In the genomic region with DNA sequence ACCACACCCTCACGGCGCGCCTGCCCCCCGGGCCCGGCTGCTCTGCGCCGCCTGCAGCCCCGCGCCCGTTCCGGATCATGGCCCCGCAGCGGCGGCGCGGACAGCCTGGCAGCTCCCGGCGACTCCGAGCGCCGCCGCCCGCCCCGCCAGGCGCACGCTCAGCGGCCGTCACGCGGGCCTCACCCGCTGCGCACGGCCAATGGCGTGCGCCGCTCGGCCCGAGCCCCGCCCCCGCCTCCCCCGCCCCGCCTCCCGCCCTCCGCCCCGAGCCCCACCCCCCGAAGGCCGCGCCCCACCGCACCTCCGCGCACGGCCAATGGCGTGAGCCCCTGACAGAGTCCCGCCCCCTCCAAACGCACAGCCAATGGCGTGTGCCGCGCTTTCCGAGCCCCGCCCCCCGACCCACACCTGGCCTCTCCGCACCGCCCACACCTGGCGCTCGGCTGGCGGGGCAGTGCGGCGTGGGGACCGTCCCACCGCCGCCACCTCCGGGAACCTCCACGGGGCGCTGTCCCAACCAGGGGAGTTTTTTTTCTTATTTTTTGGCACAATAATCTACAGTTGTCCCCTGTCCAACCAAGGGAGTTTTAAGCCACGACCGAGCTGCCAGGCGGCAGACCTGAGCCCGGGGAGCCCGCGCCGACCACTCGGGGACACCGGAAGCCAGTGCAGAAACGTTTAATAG, we compare ENCODE assay signal across 1 cellular context.
TF ChIP-seq lines count a peak whose summit lies in the region.

A gene (minus strand): TSS at position 123 of the 685 bp plus-strand sequence. CDS start 44 bp downstream, at position 79.

TF ChIP-seq in K562, 482 proteins besides CTCF, POLR2A, EP300 and RAD21 (continued from another document and continues in another):
- TF ChIP-seq, protein P1, sequence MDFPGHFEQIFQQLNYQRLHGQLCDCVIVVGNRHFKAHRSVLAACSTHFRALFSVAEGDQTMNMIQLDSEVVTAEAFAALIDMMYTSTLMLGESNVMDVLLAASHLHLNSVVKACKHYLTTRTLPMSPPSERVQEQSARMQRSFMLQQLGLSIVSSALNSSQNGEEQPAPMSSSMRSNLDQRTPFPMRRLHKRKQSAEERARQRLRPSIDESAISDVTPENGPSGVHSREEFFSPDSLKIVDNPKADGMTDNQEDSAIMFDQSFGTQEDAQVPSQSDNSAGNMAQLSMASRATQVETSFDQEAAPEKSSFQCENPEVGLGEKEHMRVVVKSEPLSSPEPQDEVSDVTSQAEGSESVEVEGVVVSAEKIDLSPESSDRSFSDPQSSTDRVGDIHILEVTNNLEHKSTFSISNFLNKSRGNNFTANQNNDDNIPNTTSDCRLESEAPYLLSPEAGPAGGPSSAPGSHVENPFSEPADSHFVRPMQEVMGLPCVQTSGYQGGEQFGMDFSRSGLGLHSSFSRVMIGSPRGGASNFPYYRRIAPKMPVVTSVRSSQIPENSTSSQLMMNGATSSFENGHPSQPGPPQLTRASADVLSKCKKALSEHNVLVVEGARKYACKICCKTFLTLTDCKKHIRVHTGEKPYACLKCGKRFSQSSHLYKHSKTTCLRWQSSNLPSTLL (IDR thresholded peaks at IDR 0.05) = no peak
- TF ChIP-seq ZNF699 (CRISPR knock-in tag; IDR thresholded peaks at IDR 0.05; ENCODE audit: insufficient replicate concordance) (no peak), ZNF586 (CRISPR knock-in tag; conservative IDR thresholded peaks at IDR 0.05) (no peak), HSF4 (CRISPR knock-in tag; IDR thresholded peaks at IDR 0.05; ENCODE audit: borderline replicate concordance) (no peak), CBX8 (IDR thresholded peaks at IDR 0.05; ENCODE audit: borderline replicate concordance, extremely low read depth, low read depth, low read length, poor library complexity, severe bottlenecking) (no peak), HDAC8 (tag; IDR thresholded peaks at IDR 0.05) (no peak), HNRNPL (IDR thresholded peaks at IDR 0.05; ENCODE audit: low read depth, low read length) (peak; percentile 11; the same call in 1 of the 2 replicates), NR2C2 (CRISPR knock-in tag; IDR thresholded peaks at IDR 0.05) (no peak), NR2C2 (tag; IDR thresholded peaks at IDR 0.05) (no peak), ZNF263 (CRISPR knock-in tag; IDR thresholded peaks at IDR 0.05; ENCODE audit: borderline replicate concordance) (no peak), SMAD2 (IDR thresholded peaks at IDR 0.05; ENCODE audit: low read depth, low read length) (no peak), ZNF717 (CRISPR knock-in tag; IDR thresholded peaks at IDR 0.05) (no peak), SP2 (IDR thresholded peaks at IDR 0.05; ENCODE audit: extremely low read depth, low read depth, low read length, poor library complexity, severe bottlenecking) (peak; percentile 31), BRCA1 (IDR thresholded peaks at IDR 0.05) (no peak), BRCA1 (CRISPR knock-in tag; IDR thresholded peaks at IDR 0.05) (no peak), YY1 (IDR thresholded peaks at IDR 0.05; ENCODE audit: borderline replicate concordance in 1 of 3, control insufficient read depth in 1 of 3, extremely low read depth in 1 of 3, insufficient read depth in 3 of 3, insufficient read length in 1 of 3, insufficient replicate concordance in 2 of 3, low read depth in 1 of 3, low read length in 2 of 3) (peak in 2 of 3 experiments; percentile 11 to 50), XRCC5 (IDR thresholded peaks at IDR 0.05; ENCODE audit: low read depth, low read length) (no peak), ZNF780A (CRISPR knock-in tag; IDR thresholded peaks at IDR 0.05) (no peak), SMAD3 (CRISPR knock-in tag; conservative IDR thresholded peaks at IDR 0.05) (no peak), HDAC2 (IDR thresholded peaks at IDR 0.05) (no peak), STAT5B (CRISPR knock-in tag; IDR thresholded peaks at IDR 0.05) (no peak), NFRKB (IDR thresholded peaks at IDR 0.05; ENCODE audit: low read depth) (no peak), POLR3A (IDR thresholded peaks at IDR 0.05; ENCODE audit: borderline replicate concordance, extremely low read depth, insufficient read depth, insufficient read length) (no peak), ZNF384 (IDR thresholded peaks at IDR 0.05; ENCODE audit: low read depth, low read length) (0 out of 2 replicates have a peak, but pooled peaks have one; percentile 25), MAFG (tag; conservative IDR thresholded peaks at IDR 0.05) (no peak), SIN3B (IDR thresholded peaks at IDR 0.05; ENCODE audit: low read depth) (no peak), STAT5A (IDR thresholded peaks at IDR 0.05; ENCODE audit: borderline replicate concordance, low read length) (no peak), ZNF79 (CRISPR knock-in tag; IDR thresholded peaks at IDR 0.05; ENCODE audit: low read depth) (no peak), NONO (IDR thresholded peaks at IDR 0.05; ENCODE audit: low read depth in 2 of 2, low read length in 1 of 2) (peak in 1 of 2 experiments; percentile 44; a peak in 1 of 4 replicates), HCFC1 (IDR thresholded peaks at IDR 0.05; ENCODE audit: low read depth, low read length) (no peak), SAFB (IDR thresholded peaks at IDR 0.05; ENCODE audit: borderline replicate concordance, low read depth, low read length) (no peak), RBM14 (IDR thresholded peaks at IDR 0.05; ENCODE audit: borderline replicate concordance, insufficient read depth, low read depth, low read length) (no peak)
- TF ChIP-seq, protein P2, sequence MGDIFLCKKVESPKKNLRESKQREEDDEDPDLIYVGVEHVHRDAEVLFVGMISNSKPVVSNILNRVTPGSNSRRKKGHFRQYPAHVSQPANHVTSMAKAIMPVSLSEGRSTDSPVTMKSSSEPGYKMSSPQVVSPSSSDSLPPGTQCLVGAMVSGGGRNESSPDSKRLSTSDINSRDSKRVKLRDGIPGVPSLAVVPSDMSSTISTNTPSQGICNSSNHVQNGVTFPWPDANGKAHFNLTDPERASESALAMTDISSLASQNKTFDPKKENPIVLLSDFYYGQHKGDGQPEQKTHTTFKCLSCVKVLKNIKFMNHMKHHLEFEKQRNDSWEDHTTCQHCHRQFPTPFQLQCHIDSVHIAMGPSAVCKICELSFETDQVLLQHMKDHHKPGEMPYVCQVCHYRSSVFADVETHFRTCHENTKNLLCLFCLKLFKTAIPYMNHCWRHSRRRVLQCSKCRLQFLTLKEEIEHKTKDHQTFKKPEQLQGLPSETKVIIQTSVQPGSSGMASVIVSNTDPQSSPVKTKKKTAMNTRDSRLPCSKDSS (IDR thresholded peaks at IDR 0.05; ENCODE audit: low read depth, partially characterized antibody) = no peak
- TF ChIP-seq, protein P3, sequence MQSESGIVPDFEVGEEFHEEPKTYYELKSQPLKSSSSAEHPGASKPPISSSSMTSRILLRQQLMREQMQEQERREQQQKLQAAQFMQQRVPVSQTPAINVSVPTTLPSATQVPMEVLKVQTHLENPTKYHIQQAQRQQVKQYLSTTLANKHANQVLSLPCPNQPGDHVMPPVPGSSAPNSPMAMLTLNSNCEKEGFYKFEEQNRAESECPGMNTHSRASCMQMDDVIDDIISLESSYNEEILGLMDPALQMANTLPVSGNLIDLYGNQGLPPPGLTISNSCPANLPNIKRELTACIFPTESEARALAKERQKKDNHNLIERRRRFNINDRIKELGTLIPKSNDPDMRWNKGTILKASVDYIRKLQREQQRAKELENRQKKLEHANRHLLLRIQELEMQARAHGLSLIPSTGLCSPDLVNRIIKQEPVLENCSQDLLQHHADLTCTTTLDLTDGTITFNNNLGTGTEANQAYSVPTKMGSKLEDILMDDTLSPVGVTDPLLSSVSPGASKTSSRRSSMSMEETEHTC (IDR thresholded peaks at IDR 0.05) = no peak
- TF ChIP-seq, protein P4, sequence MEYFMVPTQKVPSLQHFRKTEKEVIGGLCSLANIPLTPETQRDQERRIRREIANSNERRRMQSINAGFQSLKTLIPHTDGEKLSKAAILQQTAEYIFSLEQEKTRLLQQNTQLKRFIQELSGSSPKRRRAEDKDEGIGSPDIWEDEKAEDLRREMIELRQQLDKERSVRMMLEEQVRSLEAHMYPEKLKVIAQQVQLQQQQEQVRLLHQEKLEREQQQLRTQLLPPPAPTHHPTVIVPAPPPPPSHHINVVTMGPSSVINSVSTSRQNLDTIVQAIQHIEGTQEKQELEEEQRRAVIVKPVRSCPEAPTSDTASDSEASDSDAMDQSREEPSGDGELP (CRISPR knock-in tag; IDR thresholded peaks at IDR 0.05; ENCODE audit: borderline replicate concordance) = peak; percentile 69; the same call in 1 of the 2 replicates
- TF ChIP-seq, protein P5, sequence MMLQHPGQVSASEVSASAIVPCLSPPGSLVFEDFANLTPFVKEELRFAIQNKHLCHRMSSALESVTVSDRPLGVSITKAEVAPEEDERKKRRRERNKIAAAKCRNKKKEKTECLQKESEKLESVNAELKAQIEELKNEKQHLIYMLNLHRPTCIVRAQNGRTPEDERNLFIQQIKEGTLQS (IDR thresholded peaks at IDR 0.05) = no peak
- TF ChIP-seq, protein P5 (CRISPR knock-in tag; conservative IDR thresholded peaks at IDR 0.05) = no peak
- TF ChIP-seq, protein P6, sequence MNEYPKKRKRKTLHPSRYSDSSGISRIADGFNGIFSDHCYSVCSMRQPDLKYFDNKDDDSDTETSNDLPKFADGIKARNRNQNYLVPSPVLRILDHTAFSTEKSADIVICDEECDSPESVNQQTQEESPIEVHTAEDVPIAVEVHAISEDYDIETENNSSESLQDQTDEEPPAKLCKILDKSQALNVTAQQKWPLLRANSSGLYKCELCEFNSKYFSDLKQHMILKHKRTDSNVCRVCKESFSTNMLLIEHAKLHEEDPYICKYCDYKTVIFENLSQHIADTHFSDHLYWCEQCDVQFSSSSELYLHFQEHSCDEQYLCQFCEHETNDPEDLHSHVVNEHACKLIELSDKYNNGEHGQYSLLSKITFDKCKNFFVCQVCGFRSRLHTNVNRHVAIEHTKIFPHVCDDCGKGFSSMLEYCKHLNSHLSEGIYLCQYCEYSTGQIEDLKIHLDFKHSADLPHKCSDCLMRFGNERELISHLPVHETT (CRISPR knock-in tag; conservative IDR thresholded peaks at IDR 0.05 in 1 of 2, IDR thresholded peaks at IDR 0.05 in 1 of 2) = no peak
- TF ChIP-seq, protein P7, sequence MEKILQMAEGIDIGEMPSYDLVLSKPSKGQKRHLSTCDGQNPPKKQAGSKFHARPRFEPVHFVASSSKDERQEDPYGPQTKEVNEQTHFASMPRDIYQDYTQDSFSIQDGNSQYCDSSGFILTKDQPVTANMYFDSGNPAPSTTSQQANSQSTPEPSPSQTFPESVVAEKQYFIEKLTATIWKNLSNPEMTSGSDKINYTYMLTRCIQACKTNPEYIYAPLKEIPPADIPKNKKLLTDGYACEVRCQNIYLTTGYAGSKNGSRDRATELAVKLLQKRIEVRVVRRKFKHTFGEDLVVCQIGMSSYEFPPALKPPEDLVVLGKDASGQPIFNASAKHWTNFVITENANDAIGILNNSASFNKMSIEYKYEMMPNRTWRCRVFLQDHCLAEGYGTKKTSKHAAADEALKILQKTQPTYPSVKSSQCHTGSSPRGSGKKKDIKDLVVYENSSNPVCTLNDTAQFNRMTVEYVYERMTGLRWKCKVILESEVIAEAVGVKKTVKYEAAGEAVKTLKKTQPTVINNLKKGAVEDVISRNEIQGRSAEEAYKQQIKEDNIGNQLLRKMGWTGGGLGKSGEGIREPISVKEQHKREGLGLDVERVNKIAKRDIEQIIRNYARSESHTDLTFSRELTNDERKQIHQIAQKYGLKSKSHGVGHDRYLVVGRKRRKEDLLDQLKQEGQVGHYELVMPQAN (IDR thresholded peaks at IDR 0.05; ENCODE audit: borderline replicate concordance) = no peak
- TF ChIP-seq, protein P8, sequence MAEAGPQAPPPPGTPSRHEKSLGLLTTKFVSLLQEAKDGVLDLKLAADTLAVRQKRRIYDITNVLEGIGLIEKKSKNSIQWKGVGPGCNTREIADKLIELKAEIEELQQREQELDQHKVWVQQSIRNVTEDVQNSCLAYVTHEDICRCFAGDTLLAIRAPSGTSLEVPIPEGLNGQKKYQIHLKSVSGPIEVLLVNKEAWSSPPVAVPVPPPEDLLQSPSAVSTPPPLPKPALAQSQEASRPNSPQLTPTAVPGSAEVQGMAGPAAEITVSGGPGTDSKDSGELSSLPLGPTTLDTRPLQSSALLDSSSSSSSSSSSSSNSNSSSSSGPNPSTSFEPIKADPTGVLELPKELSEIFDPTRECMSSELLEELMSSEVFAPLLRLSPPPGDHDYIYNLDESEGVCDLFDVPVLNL (CRISPR knock-in tag; IDR thresholded peaks at IDR 0.05; ENCODE audit: low read depth) = no peak
- TF ChIP-seq, protein P9, sequence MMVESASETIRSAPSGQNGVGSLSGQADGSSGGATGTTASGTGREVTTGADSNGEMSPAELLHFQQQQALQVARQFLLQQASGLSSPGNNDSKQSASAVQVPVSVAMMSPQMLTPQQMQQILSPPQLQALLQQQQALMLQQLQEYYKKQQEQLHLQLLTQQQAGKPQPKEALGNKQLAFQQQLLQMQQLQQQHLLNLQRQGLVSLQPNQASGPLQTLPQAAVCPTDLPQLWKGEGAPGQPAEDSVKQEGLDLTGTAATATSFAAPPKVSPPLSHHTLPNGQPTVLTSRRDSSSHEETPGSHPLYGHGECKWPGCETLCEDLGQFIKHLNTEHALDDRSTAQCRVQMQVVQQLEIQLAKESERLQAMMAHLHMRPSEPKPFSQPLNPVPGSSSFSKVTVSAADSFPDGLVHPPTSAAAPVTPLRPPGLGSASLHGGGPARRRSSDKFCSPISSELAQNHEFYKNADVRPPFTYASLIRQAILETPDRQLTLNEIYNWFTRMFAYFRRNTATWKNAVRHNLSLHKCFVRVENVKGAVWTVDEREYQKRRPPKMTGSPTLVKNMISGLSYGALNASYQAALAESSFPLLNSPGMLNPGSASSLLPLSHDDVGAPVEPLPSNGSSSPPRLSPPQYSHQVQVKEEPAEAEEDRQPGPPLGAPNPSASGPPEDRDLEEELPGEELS (CRISPR knock-in tag; IDR thresholded peaks at IDR 0.05; ENCODE audit: borderline replicate concordance) = no peak
